In the genomic region with DNA sequence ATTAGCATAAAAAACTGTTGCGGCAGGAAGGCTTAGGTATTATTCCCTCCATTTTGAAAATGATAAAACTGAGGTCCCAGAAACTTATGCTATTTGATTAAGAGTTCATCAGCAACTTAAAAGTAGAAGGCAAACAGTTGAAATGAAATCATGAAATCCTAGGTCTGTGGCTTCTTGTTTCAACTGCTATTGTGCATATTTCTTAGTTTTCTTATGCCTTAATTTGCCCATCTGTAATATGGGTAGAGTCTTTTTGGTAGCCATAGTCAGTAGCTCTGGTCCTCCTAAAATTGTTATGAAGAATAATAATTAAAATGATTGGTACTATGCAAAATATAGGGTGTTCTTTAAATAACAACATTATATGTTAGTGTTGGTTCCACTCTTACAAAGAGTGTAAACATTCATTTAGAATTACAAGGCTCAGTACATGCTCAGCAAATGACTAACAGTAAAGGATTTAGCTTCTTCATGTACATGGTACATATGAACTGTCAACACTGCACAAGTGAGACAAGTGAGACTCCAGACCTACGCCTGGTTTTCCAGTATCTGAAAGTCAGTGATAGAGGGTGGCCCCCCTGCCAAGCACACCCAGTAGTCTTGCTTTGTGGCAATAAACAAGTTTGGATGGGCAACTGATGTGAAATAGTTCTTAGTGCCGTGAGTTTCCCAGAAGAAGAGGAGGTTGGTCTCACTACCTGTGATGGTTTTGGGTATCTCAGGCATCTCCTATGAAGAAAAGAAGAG, we compare ENCODE assay signal across 25 cellular contexts. TPM values are rescaled to one million over a fixed set of nuclear protein-coding genes. Genes with fewer than 3 reads are reported as not detected.
DNase-seq lines count a peak whose midpoint lies in the region; ATAC-seq, FAIRE-seq and TF ChIP-seq lines count a peak whose summit lies in the region.
"Had no signal": no experiment of that assay in that cellular context is flagged by ENCODE, and none has a peak within 500 bp of the region (broad histone marks: within the 10 kb centered on the region; RNA-seq: fewer than 3 reads in every experiment).

No MANE protein-coding gene starts in this region.

- no peaks in the 10 kb centered on the region for H3K9me3 ChIP-seq in mammary epithelial cell (replicated peaks; ENCODE audit: insufficient read depth, low read length)
- H3K9me3 ChIP-seq in keratinocyte (ENCODE audit: control insufficient read depth, low read depth, low read length): no peaks in the 10 kb centered on the region
- no peaks in the 10 kb centered on the region for H3K9me3 ChIP-seq in mucosa of descending colon
- H3K9me3 ChIP-seq: Caco-2 had no signal

- BruUV-seq in Calu3 (replicated peaks; lab: Mats Ljungman, UMichigan) (no TSS peak), mammary epithelial cell (replicated peaks; lab: Mats Ljungman, UMichigan) (TSS peak; percentile 5)

- H3K27me3 ChIP-seq in mammary epithelial cell (ENCODE audit: insufficient read depth, low read length) (no peaks in the 10 kb centered on the region), keratinocyte (ENCODE audit: control insufficient read depth, extremely low read depth, insufficient read depth, low read length) (no peaks in the 10 kb centered on the region)

- TF ChIP-seq CTCF in Calu3 (IDR thresholded peaks at IDR 0.05; ENCODE audit: unreplicated experiment): no peak
- no peak for TF ChIP-seq CTCF in mammary epithelial cell (conservative IDR thresholded peaks at IDR 0.05 in 1 of 2, IDR thresholded peaks at IDR 0.05 in 1 of 2; ENCODE audit: extremely low read depth in 1 of 2, insufficient read depth in 1 of 2, low read depth in 1 of 2, low read length in 2 of 2)
- no peak for TF ChIP-seq CTCF in keratinocyte (optimal IDR thresholded peaks at IDR 0.05 in 1 of 3, IDR thresholded peaks at IDR 0.05 in 1 of 3, conservative IDR thresholded peaks at IDR 0.05 in 1 of 3; ENCODE audit: extremely low read depth in 1 of 3, insufficient read depth in 2 of 3, low read length in 3 of 3)
- no peak for TF ChIP-seq CTCF in mucosa of descending colon (IDR thresholded peaks at IDR 0.05)
- no peak for TF ChIP-seq CTCF in endothelial cell (IDR thresholded peaks at IDR 0.05; ENCODE audit: unreplicated experiment)

- peak; percentile 40 for FAIRE-seq in HTR-8/SVneo (lab: Jason Lieb, UNC)
- peak; percentile 64 for FAIRE-seq in keratinocyte (lab: Jason Lieb, UNC)
- FAIRE-seq: A204.1, GM18507 had no signal

- H3K4me2 ChIP-seq in mammary epithelial cell (ENCODE audit: insufficient read depth, low read depth, low read length) (no peak overlapping the region), keratinocyte (ENCODE audit: control insufficient read depth, extremely low read depth, insufficient read depth, low read depth, low read length) (no peak overlapping the region)

- H3K27me3 Mint-ChIP-seq in Calu3 (ENCODE audit: unreplicated experiment) (no peaks in the 10 kb centered on the region), endothelial cell (ENCODE audit: unreplicated experiment) (no peaks in the 10 kb centered on the region)

- dilution Hi-C loops in mammary epithelial cell (cut with HindIII; ENCODE audit: low sequenced_read_pairs) (loop anchor here (5.0 kb wide), 1 partner anchor 33 kb away; no protein-coding TSS in a partner anchor), keratinocyte (cut with MboI; ENCODE audit: extremely low pct_ligation_motif_present, low sequenced_read_pairs) (no loop called here)

- peaks cover 2% of the 10 kb centered on the region for H3K9me1 ChIP-seq in keratinocyte (ENCODE audit: control insufficient read depth, extremely low read depth, insufficient read depth, low read length)

- H3K27ac Mint-ChIP-seq in Calu3 (ENCODE audit: unreplicated experiment) (peak overlapping the region; percentile 63), endothelial cell (ENCODE audit: unreplicated experiment) (no peak overlapping the region)
- H3K27ac Mint-ChIP-seq: CD4-positive, alpha-beta T cell; HFFc6 had no signal

- CTCF ChIA-PET in Calu3 (lab: Charles Lee) (no interaction called here), mammary epithelial cell (lab: Charles Lee; ENCODE audit: low non-redundant PET) (no interaction called here)

- ATAC-seq in mucosa of descending colon: no peak
- ATAC-seq: HCT116 had no signal

- H3K79me2 ChIP-seq in mammary epithelial cell (ENCODE audit: insufficient read depth, low read length) (peaks cover 2% of the 10 kb centered on the region), keratinocyte (ENCODE audit: control insufficient read depth, insufficient read depth, low read length) (no peaks in the 10 kb centered on the region)

- H3K36me3 ChIP-seq in mammary epithelial cell (ENCODE audit: insufficient read depth, low read length) (peaks cover 29% of the 10 kb centered on the region), keratinocyte (ENCODE audit: control insufficient read depth in 2 of 2, extremely low read depth in 1 of 2, insufficient read depth in 2 of 2, low read length in 2 of 2) (peaks cover 31 to 39% of the 10 kb centered on the region in 2 experiments), mucosa of descending colon (ENCODE audit: low read depth) (no peaks in the 10 kb centered on the region)

- H3K4me1 Mint-ChIP-seq in Calu3 (ENCODE audit: low read depth, unreplicated experiment): peaks cover 14% of the 10 kb centered on the region
- no peaks in the 10 kb centered on the region for H3K4me1 Mint-ChIP-seq in endothelial cell (ENCODE audit: unreplicated experiment)

- H3K4me1 ChIP-seq in mammary epithelial cell (ENCODE audit: insufficient read depth, low read length) (peaks cover 15% of the 10 kb centered on the region), keratinocyte (ENCODE audit: control insufficient read depth, extremely low read depth, insufficient read depth, low read length) (peaks cover 8% of the 10 kb centered on the region), mucosa of descending colon (ENCODE audit: low read depth) (no peaks in the 10 kb centered on the region)
- H3K4me1 ChIP-seq: Caco-2 had no signal

- no peak overlapping the region for H3K27ac ChIP-seq in mammary epithelial cell (ENCODE audit: insufficient read depth, low read depth, low read length)
- no peak overlapping the region for H3K27ac ChIP-seq in keratinocyte (ENCODE audit: control insufficient read depth, insufficient read depth, low read length)
- H3K27ac ChIP-seq: C4-2B had no signal

- no peak for DNase-seq in Calu3
- no peak for DNase-seq in HTR-8/SVneo (ENCODE audit: insufficient read length, low spot score)
- no peak for DNase-seq in mammary epithelial cell
- no peak for DNase-seq in keratinocyte (ENCODE audit: low read depth, low spot score)
- DNase-seq in mucosa of descending colon: no peak
- no peak for DNase-seq in endothelial cell (ENCODE audit: low spot score)
- no peak for DNase-seq in NCI-H146 treated with DMSO at 0.1 percent for 48 hours (lab: John Stamatoyannopoulos, UW; ENCODE audit: unreplicated experiment)
- DNase-seq: AML-193; Caco-2; CD4-positive, alpha-beta T cell; DMS153; DMS79; GDM1; GOT3; H7; HFFc6; IMR-90; KBM-7 had no signal

- in situ Hi-C loops in mammary epithelial cell (cut with MboI; ENCODE audit: low sequenced_read_pairs in 2 of 2): no loop called here

- no peaks in the 10 kb centered on the region for H3K9me3 Mint-ChIP-seq in Calu3 (ENCODE audit: low read depth, unreplicated experiment)
- no peaks in the 10 kb centered on the region for H3K9me3 Mint-ChIP-seq in endothelial cell (ENCODE audit: unreplicated experiment)
- H3K9me3 Mint-ChIP-seq: CD4-positive, alpha-beta T cell; HFFc6 had no signal

- WGBS in mammary epithelial cell (ENCODE audit: low coverage, missing lambda C conversion rate): 98% methylated on average over 3 of the region's 3 CpGs

- H3K4me3 ChIP-seq in mammary epithelial cell (replicated peaks in 1 of 3; ENCODE audit: insufficient read depth in 1 of 3, low read depth in 2 of 3, low read length in 3 of 3): no peak overlapping the region
- H3K4me3 ChIP-seq in keratinocyte (ENCODE audit: control insufficient read depth in 2 of 3, extremely low read depth in 1 of 3, insufficient read depth in 2 of 3, low read depth in 1 of 3, low read length in 3 of 3): no peak overlapping the region
- no peak overlapping the region for H3K4me3 ChIP-seq in mucosa of descending colon

- H4K20me1 ChIP-seq in mammary epithelial cell (ENCODE audit: insufficient read depth, low read length) (no peaks in the 10 kb centered on the region), keratinocyte (ENCODE audit: control insufficient read depth, extremely low read depth, insufficient read depth, low read length) (peaks cover 8% of the 10 kb centered on the region)

- H2AFZ ChIP-seq in mammary epithelial cell (ENCODE audit: low read depth, low read length) (no peak overlapping the region), keratinocyte (ENCODE audit: control insufficient read depth, low read length) (no peak overlapping the region)

- no peak overlapping the region for H3K4me3 Mint-ChIP-seq in Calu3 (ENCODE audit: low read depth, unreplicated experiment)
- H3K4me3 Mint-ChIP-seq in endothelial cell (ENCODE audit: unreplicated experiment): no peak overlapping the region
- H3K4me3 Mint-ChIP-seq: CD4-positive, alpha-beta T cell; HFFc6 had no signal

- intact Hi-C loops in Calu3 (cut with micrococcal nuclease; ENCODE audit: unreplicated experiment): no loop called here
- intact Hi-C loops in mammary epithelial cell (cut with micrococcal nuclease): no loop called here
- intact Hi-C loops in mucosa of descending colon (cut with DNase I, micrococcal nuclease): no loop called here

- H3K9ac ChIP-seq in mammary epithelial cell (ENCODE audit: insufficient read depth, low read length): no peak overlapping the region
- H3K9ac ChIP-seq in keratinocyte (ENCODE audit: control insufficient read depth, extremely low read depth, insufficient read depth, low read length): no peak overlapping the region

- H3K36me3 Mint-ChIP-seq in Calu3 (ENCODE audit: insufficient read depth, unreplicated experiment) (peaks cover 49% of the 10 kb centered on the region), endothelial cell (ENCODE audit: low read depth, unreplicated experiment) (no peaks in the 10 kb centered on the region)

RNA-seq across cellular contexts. Expression of a gene that starts 9.6 kb away (rescaled TPM):
- total RNA-seq in Calu3 (2022): 6.4 and 14.4 TPM in 2 replicates
- 100 to 1,000 TPM in 1 of 2 donors, 10 to 100 TPM in 1; 17.5 to 184 TPM for total RNA-seq in mammary epithelial cell
- 26.3 TPM for polyA plus RNA-seq in mammary epithelial cell
- 69.9 TPM for polyA minus RNA-seq in mammary epithelial cell
- 146 to 269 TPM (median 240 TPM) in 3 replicates for polyA plus RNA-seq in keratinocyte
- polyA plus RNA-seq in keratinocyte (2011; ENCODE audit: low read depth): 121 TPM
- polyA plus RNA-seq in keratinocyte (2011; cell fraction: cytosol; rRNA removed): 145 and 292 TPM in 2 replicates
- polyA plus RNA-seq in keratinocyte (2011; cell fraction: nucleus; rRNA removed): 339 and 358 TPM in 2 replicates
- 118 and 151 TPM in 2 replicates for polyA plus RNA-seq in keratinocyte (2012; ENCODE audit: low replicate concordance)
- polyA minus RNA-seq in keratinocyte: 35.3 to 143 TPM (median 103 TPM) in 3 replicates
- polyA minus RNA-seq in keratinocyte (2011; cell fraction: cytosol; rRNA and poly(A)+ RNA removed): 90.0 TPM
- 106 and 198 TPM in 2 replicates for polyA minus RNA-seq in keratinocyte (2011; cell fraction: nucleus; rRNA and poly(A)+ RNA removed)
- not detected for total RNA-seq in mucosa of descending colon
- total RNA-seq in endothelial cell (ENCODE audit: unreplicated experiment): 0.26 TPM
- total RNA-seq: Caco-2; CD4-positive, alpha-beta T cell; HT-29 had no signal

RNA-seq across cellular contexts. Expression of a gene that starts 10.3 kb away (rescaled TPM):
- total RNA-seq in Calu3 (2022) (27.4 and 42.5 TPM in 2 replicates), mammary epithelial cell (10 to 100 TPM in 1 of 2 donors, under 1 TPM in 1; 0.83 to 32.7 TPM), mucosa of descending colon (1 to 10 TPM; 1.2 to 9.5 (median 2.8) TPM), endothelial cell (ENCODE audit: unreplicated experiment) (5.5 TPM)
- polyA plus RNA-seq in mammary epithelial cell (15.1 TPM), keratinocyte (1.2 to 10.9 TPM (median 9.3 TPM) in 3 replicates)
- polyA minus RNA-seq in mammary epithelial cell (18.2 TPM), keratinocyte (0.89 to 7.2 TPM (median 1.6 TPM) in 3 replicates)
- 0.50 TPM for polyA plus RNA-seq in keratinocyte (2011; ENCODE audit: low read depth)
- polyA plus RNA-seq in keratinocyte (2011; cell fraction: cytosol; rRNA removed): 1.8 and 3.3 TPM in 2 replicates
- polyA plus RNA-seq in keratinocyte (2011; cell fraction: nucleus; rRNA removed): 1.5 and 2.0 TPM in 2 replicates
- 0.45 and 9.6 TPM in 2 replicates for polyA plus RNA-seq in keratinocyte (2012; ENCODE audit: low replicate concordance)
- 1.2 TPM for polyA minus RNA-seq in keratinocyte (2011; cell fraction: cytosol; rRNA and poly(A)+ RNA removed)
- polyA minus RNA-seq in keratinocyte (2011; cell fraction: nucleus; rRNA and poly(A)+ RNA removed): 0.84 and 2.2 TPM in 2 replicates

RNA-seq across cellular contexts. Expression of a gene that starts 53.9 kb away (rescaled TPM):
- total RNA-seq in Calu3 (2022) (10.1 and 13.6 TPM in 2 replicates), mammary epithelial cell (1 to 10 TPM; 1.2 to 1.4 TPM), mucosa of descending colon (not detected), endothelial cell (ENCODE audit: unreplicated experiment) (not detected)
- polyA plus RNA-seq in mammary epithelial cell (0.07 TPM), keratinocyte (0.03 to 1.00 TPM (median 0.07 TPM) in 3 replicates)
- polyA minus RNA-seq in mammary epithelial cell (not detected), keratinocyte (not detected in 3 replicates)
- not detected for polyA plus RNA-seq in keratinocyte (2011; ENCODE audit: low read depth)
- 0.06 TPM in 1 of 2 replicates, not detected in the other for polyA plus RNA-seq in keratinocyte (2011; cell fraction: cytosol; rRNA removed)
- polyA plus RNA-seq in keratinocyte (2011; cell fraction: nucleus; rRNA removed): 0.10 TPM in 1 of 2 replicates, not detected in the other
- polyA plus RNA-seq in keratinocyte (2012; ENCODE audit: low replicate concordance): 0.13 TPM in 1 of 2 replicates, not detected in the other
- polyA minus RNA-seq in keratinocyte (2011; cell fraction: cytosol; rRNA and poly(A)+ RNA removed): not detected
- not detected in 2 replicates for polyA minus RNA-seq in keratinocyte (2011; cell fraction: nucleus; rRNA and poly(A)+ RNA removed)
- total RNA-seq: CD4-positive, alpha-beta T cell; Daoy; H7; HFFc6; IMR-90 had no signal
- polyA plus RNA-seq: BJ, IMR-90 had no signal
